In the genomic region with DNA sequence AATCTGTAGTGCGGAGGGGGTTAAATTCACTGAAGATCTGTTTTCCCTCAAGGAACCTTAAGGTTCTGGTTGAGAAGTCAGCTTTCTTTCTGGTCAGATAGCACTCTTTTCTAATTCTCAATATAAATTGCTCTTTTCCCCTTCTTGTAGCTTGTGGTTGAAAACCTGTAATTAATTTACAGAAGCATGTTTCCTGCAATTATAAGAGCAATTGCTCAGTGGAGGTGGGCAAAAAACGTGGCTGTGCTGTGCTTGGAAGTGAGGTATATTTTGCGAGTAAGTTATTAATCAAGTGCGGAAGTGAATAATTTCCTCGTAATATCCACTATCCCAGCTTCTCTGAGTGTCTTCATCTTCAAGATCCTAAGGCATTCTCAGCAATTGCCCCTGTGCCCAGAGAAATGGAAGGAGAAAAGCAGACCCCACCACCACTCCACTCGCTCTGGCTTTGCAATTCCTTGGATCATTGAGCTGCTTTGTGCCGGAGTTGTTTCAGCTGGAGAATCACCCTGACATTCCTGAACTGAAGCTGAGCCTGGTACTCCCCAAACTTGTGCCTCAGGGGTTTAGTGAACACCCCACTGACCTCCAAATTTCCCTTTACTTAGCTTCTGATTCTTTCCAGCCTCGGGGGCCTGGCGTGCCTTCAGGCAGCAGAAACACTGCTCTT, we compare ENCODE assay signal across 14 cellular contexts.
DNase-seq lines count a peak whose midpoint lies in the region; ATAC-seq and TF ChIP-seq lines count a peak whose summit lies in the region.
"Had no signal": no experiment of that assay in that cellular context is flagged by ENCODE, and none has a peak within 500 bp of the region (broad histone marks: within the 10 kb centered on the region; RNA-seq: fewer than 3 reads in every experiment).

No MANE protein-coding gene starts in this region.

- H3K4me2 ChIP-seq in Loucy (ENCODE audit: low read depth, low read length, poor library complexity, severe bottlenecking), result no peak overlapping the region
- H3K4me2 ChIP-seq: PC-9 had no signal

- no peaks in the 10 kb centered on the region for H3K36me3 ChIP-seq in Loucy (ENCODE audit: insufficient read depth, low read length)
- H3K36me3 ChIP-seq: MG63, SJCRH30 had no signal

- H3K9ac ChIP-seq in Loucy (ENCODE audit: low read depth, low read length, poor library complexity, severe bottlenecking), result no peak overlapping the region

- no peak for ATAC-seq in GM18861 (IDR thresholded peaks at IDR 0.05; ENCODE audit: unreplicated experiment)

- DNase-seq in ELF-1 (ENCODE audit: low read depth, low spot score), result peak; percentile 39
- DNase-seq in kidney tubule cell (ENCODE audit: low spot score), result peak; percentile 72
- peak; percentile 20 for DNase-seq in retina
- DNase-seq in activated CD4-positive, alpha-beta T cell treated with anti-CD3 and anti-CD28 coated beads, Interleukin-2, amount 50 U/mL, for 4 hours, result no peak
- DNase-seq in hepatic stellate cell (ENCODE audit: low spot score), result no peak
- DNase-seq: CD8-positive, alpha-beta memory T cell; NCI-H1694; NCI-H2081 treated with DMSO at 0.1 percent for 48 hours; NCI-H446 treated with DMSO at 0.1 percent for 48 hours had no signal

- 0 out of 2 replicates have a peak overlapping the region, but pooled peaks have one; percentile 16 for H2AFZ ChIP-seq in Loucy (ENCODE audit: low read length)
- H2AFZ ChIP-seq: PC-9 had no signal

- H3K9me2 ChIP-seq in Loucy (replicated peaks; ENCODE audit: low read depth, low read length), result no peaks in the 10 kb centered on the region

- no peaks in the 10 kb centered on the region for H3K79me2 ChIP-seq in Loucy (ENCODE audit: insufficient read depth, low read length)

- no peaks in the 10 kb centered on the region for H3K27me3 ChIP-seq in Loucy (ENCODE audit: insufficient read depth, low read length, poor library complexity, severe bottlenecking)
- H3K27me3 ChIP-seq: MG63, SJCRH30 had no signal

- H3K4me1 ChIP-seq in Loucy (ENCODE audit: insufficient read depth, low read length, poor library complexity, severe bottlenecking), result peaks cover 19% of the 10 kb centered on the region

- H3F3A ChIP-seq in Loucy (ENCODE audit: low read depth), result no peaks in the 10 kb centered on the region

- H4K20me1 ChIP-seq in Loucy (ENCODE audit: insufficient read depth, low read length, poor library complexity, severe bottlenecking), result no peaks in the 10 kb centered on the region

- H3K9me3 ChIP-seq in Loucy (ENCODE audit: insufficient read depth, low read depth, low read length), result no peaks in the 10 kb centered on the region
- H3K9me3 ChIP-seq: MG63, SJCRH30 had no signal

- no peak for TF ChIP-seq CTCF in Loucy (conservative IDR thresholded peaks at IDR 0.05; ENCODE audit: low read length)

- H3K4me3 ChIP-seq in Loucy (ENCODE audit: low read length, poor library complexity, severe bottlenecking), result no peak overlapping the region
- H3K4me3 ChIP-seq: MG63, PC-9, SJCRH30 had no signal

Comparison
In these comparisons a context has a peak if more than half of its experiments do, and no peak if none do; other contexts are left out.
1. DNase-seq: peak in ELF-1 (single experiment), kidney tubule cell (single experiment) and retina (single experiment); none in activated CD4-positive, alpha-beta T cell treated with anti-CD3 and anti-CD28 coated beads, Interleukin-2, amount 50 U/mL, for 4 hours (0 of 2) and hepatic stellate cell (single experiment).